In genomic region chr10:91117496-91117895, GRCh38 we compare ENCODE assay signal across 25 cellular contexts.
"Had no signal": no experiment of that assay in that cellular context is flagged by ENCODE, and none has a peak within 500 bp of the region (broad histone marks: within the 10 kb centered on the region; RNA-seq: fewer than 3 reads in every experiment).

No MANE protein-coding gene starts in this region.

- FAIRE-seq: endometrium, keratinocyte had no signal

- H3K27ac ChIP-seq: coronary artery, esophagus squamous epithelium, lower lobe of right lung, neutrophil, prostate gland, right atrium auricular region, stomach, thyroid gland, vagina had no signal

- H3K4me2 ChIP-seq: smooth muscle cell had no signal

- H3K9me3 ChIP-seq: esophagus squamous epithelium, lower lobe of right lung, neutrophil, prostate gland, right atrium auricular region, stomach, thyroid gland, vagina had no signal

- H3K27me3 ChIP-seq: esophagus squamous epithelium, right atrium auricular region, stomach, thyroid gland, vagina had no signal

- H3K4me1 ChIP-seq: esophagus squamous epithelium, lower lobe of right lung, prostate gland, right atrium auricular region, stomach, thyroid gland, vagina had no signal

- H3K36me3 ChIP-seq: esophagus squamous epithelium, lower lobe of right lung, neutrophil, prostate gland, right atrium auricular region, stomach, thyroid gland, vagina had no signal

- H3K4me3 ChIP-seq: coronary artery, esophagus squamous epithelium, lower lobe of right lung, prostate gland, right atrium auricular region, smooth muscle cell, stomach, thyroid gland, vagina had no signal

- DNase-seq: dermis blood vessel endothelial cell; effector memory CD4-positive, alpha-beta T cell; erythroblast; esophagus squamous epithelium; foreskin melanocyte; hypothalamus; immature natural killer cell; left ventricle myocardium superior; lower lobe of right lung; natural killer cell; stimulated activated CD4-positive, alpha-beta T cell treated with anti-CD3 and anti-CD28 coated beads, Interleukin-12 subunit alpha, Interleukin-12 subunit beta, amount 100 ng/mL, for 4 hours; stimulated activated CD4-positive, alpha-beta T cell treated with anti-CD3 and anti-CD28 coated beads, Interleukin-1b, Interleukin-23, amount 100 ng/mL, for 48 hours; stimulated activated CD4-positive, alpha-beta T cell treated with anti-CD3 and anti-CD28 coated beads, Interleukin-4, amount 100 ng/mL, for 1 hour; stimulated activated naive CD4-positive, alpha-beta T cell treated with Interleukin-2 at 50 U/mL for 16 hours; stomach; thyroid gland; trophoblast cell had no signal
